Comparison of ENCODE assay signal across 10 cellular contexts in the genomic region with DNA sequence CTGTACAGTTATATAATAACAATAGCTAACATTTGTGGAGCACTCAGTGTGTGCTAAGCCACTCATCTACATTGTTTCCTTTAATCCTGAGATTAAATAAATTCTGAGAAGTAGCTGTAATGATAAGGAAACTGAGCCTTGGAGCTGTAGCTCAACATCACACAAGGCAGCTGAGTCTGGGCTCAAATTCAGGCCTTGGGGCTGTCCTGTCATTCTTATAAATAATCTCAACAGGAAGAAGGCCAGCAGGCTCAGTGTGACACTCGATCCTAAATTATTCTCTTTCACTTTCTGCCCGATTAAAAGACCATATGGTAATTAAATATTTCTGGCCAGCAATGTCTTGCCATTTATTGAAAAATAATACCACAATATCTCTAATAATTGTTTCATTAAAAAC. TPM values are rescaled to one million over a fixed set of nuclear protein-coding genes. Genes with fewer than 3 reads are reported as not detected.
A peak's percentile ranks its signal among the peaks of the same experiment; 100 is the strongest.
DNase-seq lines count a peak whose midpoint lies in the region; ATAC-seq and TF ChIP-seq lines count a peak whose summit lies in the region.
"Had no signal": no experiment of that assay in that cellular context is flagged by ENCODE, and none has a peak within 500 bp of the region (broad histone marks: within the 10 kb centered on the region; RNA-seq: fewer than 3 reads in every experiment).

No MANE protein-coding gene starts in this region.

- H3K27me3 Mint-ChIP-seq in T-cell: no peaks in the 10 kb centered on the region

- H3K36me3 ChIP-seq in mammary epithelial cell (ENCODE audit: insufficient read depth, low read length): no peaks in the 10 kb centered on the region
- peaks cover 6% of the 10 kb centered on the region for H3K36me3 ChIP-seq in osteoblast (ENCODE audit: insufficient read depth, low read length)
- H3K36me3 ChIP-seq: neural progenitor cell, stomach had no signal

- H2AFZ ChIP-seq in mammary epithelial cell (ENCODE audit: low read depth, low read length): peak overlapping the region; percentile 63
- H2AFZ ChIP-seq in osteoblast (ENCODE audit: low read length): peak overlapping the region; percentile 76
- H2AFZ ChIP-seq: neural progenitor cell had no signal

- DNase-seq in OCI-M1 (lab: John Stamatoyannopoulos, UW) (peak; percentile 73), mammary epithelial cell (no peak), osteoblast (ENCODE audit: insufficient read length, low spot score, missing footprints) (no peak), glomerular visceral epithelial cell (ENCODE audit: extremely low spot score) (no peak), T-cell (no peak)
- DNase-seq: activated CD4-positive, alpha-beta T cell treated with anti-CD3 and anti-CD28 coated beads, Interleukin-2, amount 50 U/mL, for 4 hours; effector memory CD4-positive, alpha-beta T cell; NCI-H1048; stomach had no signal

- H3K4me2 ChIP-seq in mammary epithelial cell (ENCODE audit: insufficient read depth, low read depth, low read length) (peak overlapping the region; percentile 73), osteoblast (ENCODE audit: insufficient read depth, low read length) (peak overlapping the region; percentile 54)
- H3K4me2 ChIP-seq: neural progenitor cell had no signal

- H3K4me3 ChIP-seq in mammary epithelial cell (replicated peaks in 1 of 3; ENCODE audit: insufficient read depth in 1 of 3, low read depth in 2 of 3, low read length in 3 of 3): no peak overlapping the region
- H3K4me3 ChIP-seq in osteoblast (ENCODE audit: insufficient read depth, low read length): peak overlapping the region; percentile 6
- H3K4me3 ChIP-seq: neural progenitor cell, stomach had no signal

- no peak overlapping the region for H3K27ac Mint-ChIP-seq in T-cell
- H3K27ac Mint-ChIP-seq: neural progenitor cell had no signal

- intact Hi-C loops in mammary epithelial cell (cut with micrococcal nuclease): no loop called here

- no peak overlapping the region for H3K4me3 Mint-ChIP-seq in T-cell
- H3K4me3 Mint-ChIP-seq: neural progenitor cell had no signal

- no peaks in the 10 kb centered on the region for H3K9me3 ChIP-seq in mammary epithelial cell (replicated peaks; ENCODE audit: insufficient read depth, low read length)
- H3K9me3 ChIP-seq in osteoblast (ENCODE audit: low read depth, low read length): no peaks in the 10 kb centered on the region
- H3K9me3 ChIP-seq: stomach had no signal

- H3K4me1 Mint-ChIP-seq in T-cell: peaks cover 12 to 29% (median 19%) of the 10 kb centered on the region in 3 donors

- ATAC-seq in T-cell (replicated peaks in 1 of 4): no peak

- in situ Hi-C loops in mammary epithelial cell (cut with MboI; ENCODE audit: low sequenced_read_pairs in 2 of 2): no loop called here

- H3K9me3 Mint-ChIP-seq in T-cell: no peaks in the 10 kb centered on the region
- H3K9me3 Mint-ChIP-seq: neural progenitor cell had no signal

- H3K36me3 Mint-ChIP-seq in T-cell: peaks cover 16% of the 10 kb centered on the region

- no peak for TF ChIP-seq CTCF in mammary epithelial cell (conservative IDR thresholded peaks at IDR 0.05 in 1 of 2, IDR thresholded peaks at IDR 0.05 in 1 of 2; ENCODE audit: extremely low read depth in 1 of 2, insufficient read depth in 1 of 2, low read depth in 1 of 2, low read length in 2 of 2)
- no peak for TF ChIP-seq CTCF in osteoblast (IDR thresholded peaks at IDR 0.05; ENCODE audit: extremely low read depth, low read depth, low read length)

- H4K20me1 ChIP-seq in mammary epithelial cell (ENCODE audit: insufficient read depth, low read length): no peaks in the 10 kb centered on the region
- no peaks in the 10 kb centered on the region for H4K20me1 ChIP-seq in osteoblast (ENCODE audit: insufficient read depth, low read length)

- CTCF ChIA-PET in mammary epithelial cell (lab: Charles Lee; ENCODE audit: low non-redundant PET): no interaction called here
- CTCF ChIA-PET in T-cell (lab: Charles Lee): no interaction called here

- H3K27me3 ChIP-seq in mammary epithelial cell (ENCODE audit: insufficient read depth, low read length) (no peaks in the 10 kb centered on the region), osteoblast (ENCODE audit: insufficient read depth, low read length) (no peaks in the 10 kb centered on the region)
- H3K27me3 ChIP-seq: neural progenitor cell, stomach had no signal

- no TSS peak for BruUV-seq in mammary epithelial cell (replicated peaks; lab: Mats Ljungman, UMichigan)

- dilution Hi-C loops in mammary epithelial cell (cut with HindIII; ENCODE audit: low sequenced_read_pairs): loop anchor here (5.0 kb wide), 1 partner anchor 36 kb away; no protein-coding TSS in a partner anchor

- H3K79me2 ChIP-seq in mammary epithelial cell (ENCODE audit: insufficient read depth, low read length) (no peaks in the 10 kb centered on the region), osteoblast (ENCODE audit: insufficient read depth, low read length) (peaks cover 79% of the 10 kb centered on the region)

- H3K9ac ChIP-seq in mammary epithelial cell (ENCODE audit: insufficient read depth, low read length): no peak overlapping the region
- H3K9ac ChIP-seq: neural progenitor cell had no signal

- POLR2A ChIA-PET in T-cell (lab: Charles Lee): interaction anchor here (0.5 to 0.6 kb wide), 2 partner anchors 16 to 83 kb away, joined by 3 to 9 read pairs; no protein-coding TSS in a partner anchor

- H3K27ac ChIP-seq in mammary epithelial cell (ENCODE audit: insufficient read depth, low read depth, low read length) (no peak overlapping the region), osteoblast (ENCODE audit: low read depth, low read length) (peak overlapping the region; percentile 38)
- H3K27ac ChIP-seq: neural progenitor cell, stomach had no signal

- WGBS in mammary epithelial cell (ENCODE audit: low coverage, missing lambda C conversion rate): 4% methylated on average over 2 of the region's 2 CpGs

- H3K4me1 ChIP-seq in mammary epithelial cell (ENCODE audit: insufficient read depth, low read length) (peaks cover 19% of the 10 kb centered on the region), osteoblast (ENCODE audit: insufficient read depth, low read length) (peaks cover 30% of the 10 kb centered on the region)

RNA-seq across cellular contexts. Expression of a gene that starts 24.5 kb away (rescaled TPM):
- total RNA-seq in mammary epithelial cell: 10 to 100 TPM; 13.3 to 23.0 TPM
- polyA plus RNA-seq in mammary epithelial cell: 4.7 TPM
- 9.5 TPM for polyA minus RNA-seq in mammary epithelial cell
- total RNA-seq in osteoblast: 44.5 and 52.8 TPM in 2 replicates
- total RNA-seq in T-cell: 100 to 1,000 TPM; 170 to 246 (median 188) TPM

RNA-seq across cellular contexts. Expression of a gene that starts 43.8 kb away (rescaled TPM):
- 1 to 10 TPM in 1 of 2 donors, under 1 TPM in 1; 0.99 to 2.7 TPM for total RNA-seq in mammary epithelial cell
- polyA plus RNA-seq in mammary epithelial cell: 0.49 TPM
- polyA minus RNA-seq in mammary epithelial cell: 0.21 TPM
- total RNA-seq in osteoblast: 3.2 and 3.3 TPM in 2 replicates
- 1 to 10 TPM in 4 of 5 donors, under 1 TPM in 1; 0.82 to 4.7 (median 3.8) TPM for total RNA-seq in T-cell

RNA-seq across cellular contexts. Expression of a gene that starts 45.7 kb away (rescaled TPM):
- total RNA-seq in mammary epithelial cell (1 to 10 TPM in 1 of 2 donors, not detected in 1; 1.7 TPM), osteoblast (under 0.01 and 0.36 TPM in 2 replicates), T-cell (1 to 10 TPM; 1.7 to 5.2 (median 2.2) TPM)
- 0.74 TPM for polyA plus RNA-seq in mammary epithelial cell
- not detected for polyA minus RNA-seq in mammary epithelial cell
